Comparison of ENCODE assay signal across 1 cellular context in genomic region chr3:115248274-115248673, GRCh38.
TF ChIP-seq lines count a peak whose summit lies in the region.

No MANE protein-coding gene starts in this region.

TF ChIP-seq in HepG2, 621 proteins besides CTCF, POLR2A, EP300 and RAD21:
- no peak for TF ChIP-seq ZNF761 (CRISPR knock-in tag; conservative IDR thresholded peaks at IDR 0.05)
- TF ChIP-seq ZNF260 (CRISPR knock-in tag; IDR thresholded peaks at IDR 0.05; ENCODE audit: borderline replicate concordance, low read depth) = no peak
- no peak for TF ChIP-seq ZSCAN29 (CRISPR knock-in tag; conservative IDR thresholded peaks at IDR 0.05)
- no peak for TF ChIP-seq SKI (IDR thresholded peaks at IDR 0.05; ENCODE audit: partially characterized antibody)
- TF ChIP-seq ZNF138 (CRISPR knock-in tag; IDR thresholded peaks at IDR 0.05; ENCODE audit: low read depth) = no peak
- TF ChIP-seq GATAD1 (CRISPR knock-in tag; IDR thresholded peaks at IDR 0.05) = no peak
- no peak for TF ChIP-seq GABPB1 (CRISPR knock-in tag; IDR thresholded peaks at IDR 0.05)
- no peak for TF ChIP-seq ZNF850 (CRISPR knock-in tag; conservative IDR thresholded peaks at IDR 0.05)
- no peak for TF ChIP-seq ZNF335 (CRISPR knock-in tag; IDR thresholded peaks at IDR 0.05)
- no peak for TF ChIP-seq ATF1 (CRISPR knock-in tag; IDR thresholded peaks at IDR 0.05)
- no peak for TF ChIP-seq ZNF230 (CRISPR knock-in tag; IDR thresholded peaks at IDR 0.05)
- no peak for TF ChIP-seq GTF2F1 (IDR thresholded peaks at IDR 0.05; ENCODE audit: low read length)
- no peak for TF ChIP-seq TAF1 (CRISPR knock-in tag; IDR thresholded peaks at IDR 0.05)
- no peak for TF ChIP-seq GLI4 (CRISPR knock-in tag; IDR thresholded peaks at IDR 0.05; ENCODE audit: borderline replicate concordance)
- no peak for TF ChIP-seq ZBTB7B (CRISPR knock-in tag; IDR thresholded peaks at IDR 0.05)
- TF ChIP-seq PTBP1 (IDR thresholded peaks at IDR 0.05; ENCODE audit: low read depth, low read length, poor library complexity, severe bottlenecking) = no peak
TF ChIP-seq in HepG2: peak in this region for 0.
